ENCODE assay signal across 19 cellular contexts in the genomic region with DNA sequence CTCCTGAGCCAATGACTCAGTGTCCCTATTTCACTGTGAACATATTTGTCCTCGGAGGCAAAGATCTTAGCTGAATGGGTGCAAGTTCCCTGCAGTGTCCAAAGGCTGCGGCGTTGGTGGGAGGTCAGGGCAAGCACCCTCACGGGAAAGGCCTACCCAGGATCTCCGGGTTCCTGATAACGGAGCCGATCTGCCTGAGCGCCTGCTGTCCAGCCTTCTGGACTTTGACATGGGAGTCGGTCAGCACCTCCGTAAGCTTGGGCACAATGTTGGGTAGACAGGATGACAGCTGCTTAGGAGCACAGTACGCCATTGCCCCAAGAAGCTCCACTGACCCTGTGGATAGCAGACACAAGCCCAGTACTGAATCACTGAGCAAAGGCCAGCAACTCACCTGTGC.
"Had no signal": no experiment of that assay in that cellular context is flagged by ENCODE, and none has a peak within 500 bp of the region (broad histone marks: within the 10 kb centered on the region; RNA-seq: fewer than 3 reads in every experiment).

No MANE protein-coding gene starts in this region.

- H3K9me3 ChIP-seq: esophagus muscularis mucosa, gastrocnemius medialis, ovary, stomach, thoracic aorta, transverse colon had no signal

- H3K4me1 Mint-ChIP-seq: natural killer cell; neural crest cell; stimulated activated memory B cell treated with anti-CD40 and anti-IgM and Interleukin-4, amounts not matched to agents 10 μg/mL and 1 μg/mL and 100 μg/mL, for 72 hours had no signal

- H3K27ac Mint-ChIP-seq: stimulated activated memory B cell treated with anti-CD40 and anti-IgM and Interleukin-4, amounts not matched to agents 10 μg/mL and 1 μg/mL and 100 μg/mL, for 72 hours had no signal

- ATAC-seq: gastrocnemius medialis; natural killer cell; right cardiac atrium; stimulated activated memory B cell treated with anti-CD40 and anti-IgM and Interleukin-4, amounts not matched to agents 10 μg/mL and 1 μg/mL and 100 μg/mL, for 72 hours had no signal

- H3K27me3 ChIP-seq: esophagus muscularis mucosa, gastrocnemius medialis, ovary, stomach, transverse colon had no signal

- H3K4me3 Mint-ChIP-seq: natural killer cell; neural crest cell; stimulated activated memory B cell treated with anti-CD40 and anti-IgM and Interleukin-4, amounts not matched to agents 10 μg/mL and 1 μg/mL and 100 μg/mL, for 72 hours had no signal

- H3K4me2 ChIP-seq: smooth muscle cell had no signal

- H3K4me1 ChIP-seq: esophagus muscularis mucosa, gastrocnemius medialis, stomach, transverse colon had no signal

- H3K27ac ChIP-seq: coronary artery, epithelial cell of prostate, esophagus muscularis mucosa, gastrocnemius medialis, ovary, stomach, thoracic aorta, transverse colon had no signal

- H3K4me3 ChIP-seq: coronary artery, esophagus muscularis mucosa, gastrocnemius medialis, ovary, smooth muscle cell, stomach, thoracic aorta, transverse colon had no signal

- H3K36me3 ChIP-seq: ovary had no signal

- H3K27me3 Mint-ChIP-seq: stimulated activated memory B cell treated with anti-CD40 and anti-IgM and Interleukin-4, amounts not matched to agents 10 μg/mL and 1 μg/mL and 100 μg/mL, for 72 hours had no signal

- FAIRE-seq: endometrium had no signal

- DNase-seq: effector CD4-positive, alpha-beta T cell; gastrocnemius medialis; mammary epithelial cell; natural killer cell; ovary; right cardiac atrium; stimulated activated CD4-positive, alpha-beta T cell treated with anti-CD3 and anti-CD28 coated beads, Interleukin-4, amount 100 ng/mL, for 1 hour; stimulated activated CD8-positive, alpha-beta memory T cell treated with anti-CD3 and anti-CD28 coated beads, Interleukin-4, amount 100 ng/mL, for 48 hours; stomach; substantia nigra; transverse colon had no signal

- H3K9me3 Mint-ChIP-seq: natural killer cell; neural crest cell; stimulated activated memory B cell treated with anti-CD40 and anti-IgM and Interleukin-4, amounts not matched to agents 10 μg/mL and 1 μg/mL and 100 μg/mL, for 72 hours had no signal
